ENCODE assay signal across 8 cellular contexts in the genomic region with DNA sequence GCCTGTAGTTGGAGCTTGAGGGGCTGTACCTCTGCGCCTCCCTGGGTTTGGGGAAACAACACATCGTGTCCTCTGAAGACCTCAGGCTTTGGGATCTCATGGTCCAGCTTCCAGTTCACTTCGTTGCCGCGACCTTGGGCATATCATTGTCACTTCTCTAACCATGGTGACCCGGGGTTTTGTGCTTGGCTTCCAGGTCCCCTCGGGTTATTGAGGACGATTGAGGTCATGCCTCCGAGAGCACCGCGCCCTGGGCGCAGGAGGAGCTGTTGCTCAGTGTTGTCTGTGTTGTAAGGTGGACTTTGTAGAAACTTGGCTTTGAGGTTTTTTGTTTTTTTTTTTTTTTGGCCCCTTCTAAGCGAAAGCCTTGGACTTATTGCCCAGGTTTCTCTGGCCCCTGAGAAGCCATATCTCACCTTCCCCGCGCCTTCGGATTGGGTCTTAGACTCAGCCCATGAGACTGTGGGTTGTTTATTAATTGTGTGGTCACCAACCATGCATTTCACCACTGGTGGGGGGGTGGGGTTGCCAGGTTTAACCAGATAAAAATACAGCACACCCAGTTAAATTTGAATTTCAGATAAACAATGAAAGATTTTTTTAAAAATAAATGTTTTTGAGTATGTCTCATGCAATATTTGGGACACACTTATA. TPM values are rescaled to one million over a fixed set of nuclear protein-coding genes. Genes with fewer than 3 reads are reported as not detected.
A peak's percentile ranks its signal among the peaks of the same experiment; 100 is the strongest.
DNase-seq lines count a peak whose midpoint lies in the region; ATAC-seq, FAIRE-seq and TF ChIP-seq lines count a peak whose summit lies in the region.

No MANE protein-coding gene starts in this region.

- no peak for FAIRE-seq in astrocyte (lab: Jason Lieb, UNC)

- no peak for TF ChIP-seq CTCF in astrocyte (IDR thresholded peaks at IDR 0.05; ENCODE audit: insufficient read depth, low read depth, low read length)
- TF ChIP-seq CTCF in right lobe of liver (IDR thresholded peaks at IDR 0.05), result no peak
- no peak for TF ChIP-seq CTCF in type B pancreatic cell (conservative IDR thresholded peaks at IDR 0.05)
- no peak for TF ChIP-seq CTCF in chondrocyte (IDR thresholded peaks at IDR 0.05)

- H3K27me3 Mint-ChIP-seq in astrocyte (ENCODE audit: low read depth, unreplicated experiment) (peaks cover 8% of the 10 kb centered on the region), type B pancreatic cell (peaks cover 7% of the 10 kb centered on the region), chondrocyte (ENCODE audit: low read depth) (no peaks in the 10 kb centered on the region)

- intact Hi-C loops in right lobe of liver (cut with DNase I), result no loop called here

- DNase-seq in NCI-H510A treated with DMSO at 0.1 percent for 48 hours (lab: John Stamatoyannopoulos, UW) (peak; percentile 31), NCI-H510A (lab: John Stamatoyannopoulos, UW) (no peak), astrocyte (ENCODE audit: low read depth) (no peak), right lobe of liver (peak in 1 of 3 donors; percentile 38), type B pancreatic cell (ENCODE audit: extremely low spot score, unreplicated experiment) (no peak), NCI-H2107 treated with DMSO at 0.1 percent for 48 hours (lab: John Stamatoyannopoulos, UW; ENCODE audit: unreplicated experiment) (no peak), chondrocyte (ENCODE audit: low spot score) (no peak)
- DNase-seq in activated CD8-positive, alpha-beta memory T cell treated with anti-CD3 and anti-CD28 coated beads, Interleukin-2, amount 50 U/mL, for 48 hours, result no peak

- H3K27ac Mint-ChIP-seq in astrocyte (ENCODE audit: unreplicated experiment) (no peak overlapping the region), type B pancreatic cell (peak overlapping the region; percentile 39), chondrocyte (ENCODE audit: unreplicated experiment) (no peak overlapping the region)

- H3K27me3 ChIP-seq in astrocyte (ENCODE audit: insufficient read depth, low read length) (no peaks in the 10 kb centered on the region), right lobe of liver (no peaks in the 10 kb centered on the region)

- H3K27ac ChIP-seq in astrocyte (ENCODE audit: low read depth, low read length) (no peak overlapping the region), right lobe of liver (peak overlapping the region; percentile 41 to 98 (median 91))

- H3K9me3 ChIP-seq in astrocyte (ENCODE audit: insufficient read depth, low read depth, low read length), result no peaks in the 10 kb centered on the region
- H3K9me3 ChIP-seq in right lobe of liver, result no peaks in the 10 kb centered on the region

- TF ChIP-seq POLR2A in right lobe of liver (IDR thresholded peaks at IDR 0.05), result no peak

- H3K36me3 ChIP-seq in astrocyte (ENCODE audit: insufficient read depth, low read length), result no peaks in the 10 kb centered on the region
- no peaks in the 10 kb centered on the region for H3K36me3 ChIP-seq in right lobe of liver

- H4K20me1 ChIP-seq in astrocyte (ENCODE audit: insufficient read depth, low read length), result peaks cover 25% of the 10 kb centered on the region

- H3K4me1 ChIP-seq in astrocyte (ENCODE audit: insufficient read depth, low read length) (peaks cover 34% of the 10 kb centered on the region), right lobe of liver (peaks cover 0 to 18% (median 7%) of the 10 kb centered on the region in 4 donors)

- H3K9me3 Mint-ChIP-seq in astrocyte (ENCODE audit: unreplicated experiment) (peaks cover 3% of the 10 kb centered on the region), type B pancreatic cell (no peaks in the 10 kb centered on the region), chondrocyte (ENCODE audit: low read depth) (no peaks in the 10 kb centered on the region)

- H3K4me3 Mint-ChIP-seq in astrocyte (ENCODE audit: unreplicated experiment), result peak overlapping the region; percentile 62
- peak overlapping the region; percentile 67 for H3K4me3 Mint-ChIP-seq in type B pancreatic cell
- H3K4me3 Mint-ChIP-seq in chondrocyte (ENCODE audit: unreplicated experiment), result no peak overlapping the region

- no peak overlapping the region for H2AFZ ChIP-seq in astrocyte (ENCODE audit: low read depth, low read length)

- H3K36me3 Mint-ChIP-seq in astrocyte (ENCODE audit: low read depth, unreplicated experiment) (no peaks in the 10 kb centered on the region), type B pancreatic cell (no peaks in the 10 kb centered on the region), chondrocyte (ENCODE audit: low read depth) (peaks cover 2% of the 10 kb centered on the region)

- WGBS in right lobe of liver (ENCODE audit: insufficient coverage, low coverage, low lambda C conversion rate, missing lambda C conversion rate), result 33% methylated on average over 8 of the region's 16 CpGs

- H3K4me3 ChIP-seq in astrocyte (ENCODE audit: insufficient read depth, low read depth, low read length), result no peak overlapping the region
- peak overlapping the region; percentile 15 to 71 (median 70) for H3K4me3 ChIP-seq in right lobe of liver

- H3K4me1 Mint-ChIP-seq in astrocyte (ENCODE audit: low read depth, unreplicated experiment) (peaks cover 3% of the 10 kb centered on the region), type B pancreatic cell (ENCODE audit: unreplicated experiment) (peaks cover 25% of the 10 kb centered on the region), chondrocyte (ENCODE audit: low read depth) (peaks cover 15% of the 10 kb centered on the region)

- H3K9ac ChIP-seq in astrocyte (ENCODE audit: low read length), result peak overlapping the region; percentile 88

- peaks cover 32% of the 10 kb centered on the region for H3K79me2 ChIP-seq in astrocyte (ENCODE audit: insufficient read depth, low read length)

- peak; percentile 4 to 32 (median 16) for ATAC-seq in right lobe of liver

- H3K4me2 ChIP-seq in astrocyte (ENCODE audit: low read length), result peak overlapping the region; percentile 91

RNA-seq across cellular contexts. Expression of a gene that starts 2.6 kb away (rescaled TPM):
- total RNA-seq in astrocyte, result 8.5 and 9.6 TPM in 2 replicates
- 1 to 10 TPM; 3.5 to 6.4 (median 4.6) TPM for total RNA-seq in right lobe of liver
- 22.2 and 30.9 TPM in 2 replicates for total RNA-seq in type B pancreatic cell (ENCODE audit: low replicate concordance)
- total RNA-seq in chondrocyte, result 7.1 to 10.0 TPM (median 9.1 TPM) in 3 replicates

RNA-seq across cellular contexts. Expression of a gene that starts 54.3 kb away (rescaled TPM):
- 62.5 and 73.4 TPM in 2 replicates for total RNA-seq in astrocyte
- total RNA-seq in right lobe of liver, result 10 to 100 TPM; 13.9 to 45.9 (median 16.6) TPM
- total RNA-seq in type B pancreatic cell (ENCODE audit: low replicate concordance), result 28.4 and 44.5 TPM in 2 replicates
- total RNA-seq in chondrocyte, result 58.8 to 62.8 TPM (median 61.7 TPM) in 3 replicates
